ENCODE assay signal across 1 cellular context in the genomic region with DNA sequence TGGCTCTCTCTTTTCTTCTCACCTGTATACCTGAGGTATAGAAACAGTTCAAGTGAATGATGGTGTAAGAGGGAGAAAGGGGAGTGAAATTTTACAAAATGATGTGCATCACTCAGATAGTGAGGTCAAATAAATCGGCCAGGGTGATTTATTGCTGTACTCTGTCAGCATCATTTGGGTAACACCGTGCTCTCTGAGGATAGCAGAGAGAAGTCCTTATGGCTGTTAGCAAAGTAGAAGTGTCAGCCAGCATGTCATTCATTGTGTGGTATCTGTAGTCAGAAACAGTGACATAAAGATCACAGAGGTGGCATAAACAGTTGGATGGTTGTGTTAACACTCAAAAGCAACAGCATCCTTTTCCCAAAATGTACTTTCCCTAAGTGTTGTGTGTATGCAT.
A peak's percentile ranks its signal among the peaks of the same experiment; 100 is the strongest.
TF ChIP-seq lines count a peak whose summit lies in the region.

No MANE protein-coding gene starts in this region.

TF ChIP-seq in K562, 482 proteins besides CTCF, POLR2A, EP300 and RAD21:
- TF ChIP-seq, protein P1, sequence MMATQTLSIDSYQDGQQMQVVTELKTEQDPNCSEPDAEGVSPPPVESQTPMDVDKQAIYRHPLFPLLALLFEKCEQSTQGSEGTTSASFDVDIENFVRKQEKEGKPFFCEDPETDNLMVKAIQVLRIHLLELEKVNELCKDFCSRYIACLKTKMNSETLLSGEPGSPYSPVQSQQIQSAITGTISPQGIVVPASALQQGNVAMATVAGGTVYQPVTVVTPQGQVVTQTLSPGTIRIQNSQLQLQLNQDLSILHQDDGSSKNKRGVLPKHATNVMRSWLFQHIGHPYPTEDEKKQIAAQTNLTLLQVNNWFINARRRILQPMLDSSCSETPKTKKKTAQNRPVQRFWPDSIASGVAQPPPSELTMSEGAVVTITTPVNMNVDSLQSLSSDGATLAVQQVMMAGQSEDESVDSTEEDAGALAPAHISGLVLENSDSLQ (IDR thresholded peaks at IDR 0.05) = peak; percentile 81
- TF ChIP-seq, protein P2, sequence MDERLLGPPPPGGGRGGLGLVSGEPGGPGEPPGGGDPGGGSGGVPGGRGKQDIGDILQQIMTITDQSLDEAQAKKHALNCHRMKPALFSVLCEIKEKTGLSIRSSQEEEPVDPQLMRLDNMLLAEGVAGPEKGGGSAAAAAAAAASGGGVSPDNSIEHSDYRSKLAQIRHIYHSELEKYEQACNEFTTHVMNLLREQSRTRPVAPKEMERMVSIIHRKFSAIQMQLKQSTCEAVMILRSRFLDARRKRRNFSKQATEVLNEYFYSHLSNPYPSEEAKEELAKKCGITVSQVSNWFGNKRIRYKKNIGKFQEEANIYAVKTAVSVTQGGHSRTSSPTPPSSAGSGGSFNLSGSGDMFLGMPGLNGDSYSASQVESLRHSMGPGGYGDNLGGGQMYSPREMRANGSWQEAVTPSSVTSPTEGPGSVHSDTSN (CRISPR knock-in tag; IDR thresholded peaks at IDR 0.05; ENCODE audit: low read depth) = no peak
- TF ChIP-seq, protein P2 (tag; conservative IDR thresholded peaks at IDR 0.05; ENCODE audit: low read depth) = peak; percentile 63
- TF ChIP-seq KHSRP (IDR thresholded peaks at IDR 0.05) (no peak), SOX6 (IDR thresholded peaks at IDR 0.05) (no peak), CBX1 (IDR thresholded peaks at IDR 0.05; ENCODE audit: low read depth) (no peak), CHD4 (IDR thresholded peaks at IDR 0.05; ENCODE audit: insufficient read depth, insufficient replicate concordance, low read depth, low read length, poor library complexity, severe bottlenecking) (no peak), NONO (IDR thresholded peaks at IDR 0.05; ENCODE audit: low read depth in 2 of 2, low read length in 1 of 2) (no peak), MEIS2 (IDR thresholded peaks at IDR 0.05; ENCODE audit: partially characterized antibody) (peak; percentile 87), ZNF507 (tag; conservative IDR thresholded peaks at IDR 0.05) (no peak), HNRNPL (IDR thresholded peaks at IDR 0.05; ENCODE audit: low read depth, low read length) (no peak)
- TF ChIP-seq, protein P3, sequence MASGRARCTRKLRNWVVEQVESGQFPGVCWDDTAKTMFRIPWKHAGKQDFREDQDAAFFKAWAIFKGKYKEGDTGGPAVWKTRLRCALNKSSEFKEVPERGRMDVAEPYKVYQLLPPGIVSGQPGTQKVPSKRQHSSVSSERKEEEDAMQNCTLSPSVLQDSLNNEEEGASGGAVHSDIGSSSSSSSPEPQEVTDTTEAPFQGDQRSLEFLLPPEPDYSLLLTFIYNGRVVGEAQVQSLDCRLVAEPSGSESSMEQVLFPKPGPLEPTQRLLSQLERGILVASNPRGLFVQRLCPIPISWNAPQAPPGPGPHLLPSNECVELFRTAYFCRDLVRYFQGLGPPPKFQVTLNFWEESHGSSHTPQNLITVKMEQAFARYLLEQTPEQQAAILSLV (tag; IDR thresholded peaks at IDR 0.05) = no peak
- TF ChIP-seq, protein P4, sequence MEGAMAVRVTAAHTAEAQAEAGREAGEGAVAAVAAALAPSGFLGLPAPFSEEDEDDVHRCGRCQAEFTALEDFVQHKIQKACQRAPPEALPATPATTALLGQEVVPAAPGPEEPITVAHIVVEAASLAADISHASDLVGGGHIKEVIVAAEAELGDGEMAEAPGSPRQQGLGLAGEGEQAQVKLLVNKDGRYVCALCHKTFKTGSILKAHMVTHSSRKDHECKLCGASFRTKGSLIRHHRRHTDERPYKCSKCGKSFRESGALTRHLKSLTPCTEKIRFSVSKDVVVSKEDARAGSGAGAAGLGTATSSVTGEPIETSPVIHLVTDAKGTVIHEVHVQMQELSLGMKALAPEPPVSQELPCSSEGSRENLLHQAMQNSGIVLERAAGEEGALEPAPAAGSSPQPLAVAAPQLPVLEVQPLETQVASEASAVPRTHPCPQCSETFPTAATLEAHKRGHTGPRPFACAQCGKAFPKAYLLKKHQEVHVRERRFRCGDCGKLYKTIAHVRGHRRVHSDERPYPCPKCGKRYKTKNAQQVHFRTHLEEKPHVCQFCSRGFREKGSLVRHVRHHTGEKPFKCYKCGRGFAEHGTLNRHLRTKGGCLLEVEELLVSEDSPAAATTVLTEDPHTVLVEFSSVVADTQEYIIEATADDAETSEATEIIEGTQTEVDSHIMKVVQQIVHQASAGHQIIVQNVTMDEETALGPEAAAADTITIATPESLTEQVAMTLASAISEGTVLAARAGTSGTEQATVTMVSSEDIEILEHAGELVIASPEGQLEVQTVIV (CRISPR knock-in tag; IDR thresholded peaks at IDR 0.05; ENCODE audit: borderline replicate concordance) = no peak
